In genomic region chr17:2592974-2593845, GRCh38 we compare ENCODE assay signal across 8 cellular contexts. TPM values are rescaled to one million over a fixed set of nuclear protein-coding genes. Genes with fewer than 3 reads are reported as not detected.
DNase-seq lines count a peak whose midpoint lies in the region; ATAC-seq and TF ChIP-seq lines count a peak whose summit lies in the region.

PAFAH1B1 (plus strand) TSS chr17:2593654; CDS start chr17:2638289, 44,635 bp downstream.

- TF ChIP-seq CTCF in kidney epithelial cell (IDR thresholded peaks at IDR 0.05; ENCODE audit: insufficient read depth, low read length, poor library complexity, severe bottlenecking), result no peak

- no peaks in the 10 kb centered on the region for H3K36me3 ChIP-seq in kidney epithelial cell (ENCODE audit: control insufficient read depth, insufficient read depth, low read length)

- DNase-seq in AG08396 (ENCODE audit: low spot score), result peak; percentile 99
- DNase-seq in NCI-H460 (ENCODE audit: extremely low read depth, low read depth), result peak; percentile 92
- DNase-seq in activated CD4-positive, alpha-beta T cell treated with anti-CD3 and anti-CD28 coated beads for 1 hour, result peak; percentile 93
- DNase-seq in cerebellum (ENCODE audit: low spot score), result peak; percentile 94
- no peak for DNase-seq in kidney epithelial cell (ENCODE audit: low read depth)
- DNase-seq in stimulated activated CD4-positive, alpha-beta T cell treated with anti-CD3 and anti-CD28 coated beads, Interleukin-15, amount 100 ng/mL, for 48 hours (ENCODE audit: low read depth in 2 of 2), result peak; percentile 89 to 91

- ATAC-seq in GM18909 (IDR thresholded peaks at IDR 0.05; ENCODE audit: poor library complexity, unreplicated experiment) (peak; percentile 82), HG03159 (IDR thresholded peaks at IDR 0.05; ENCODE audit: unreplicated experiment) (peak; percentile 79)

- H3K27me3 ChIP-seq in kidney epithelial cell (ENCODE audit: control insufficient read depth, insufficient read depth, low read length), result no peaks in the 10 kb centered on the region

- H3K4me3 ChIP-seq in kidney epithelial cell (ENCODE audit: low read depth, low read length), result peak within 1 kb of the TSS; percentile 83

RNA-seq across cellular contexts. Expression of gene PAFAH1B1, which starts in this region (rescaled TPM):
- total RNA-seq in NCI-H460 (2014; rRNA removed; shearing (Covaris generic)), result 76.7 and 88.3 TPM in 2 replicates
- 36.2 and 38.2 TPM in 2 replicates for polyA plus RNA-seq in NCI-H460 (2014; cell fraction: nucleus; rRNA removed)
- total RNA-seq in cerebellum (302 TPM), kidney epithelial cell (54.7 and 55.9 TPM in 2 replicates)
